Comparison of ENCODE assay signal across 8 cellular contexts in genomic region chr6:34247481-34248197, GRCh38. TPM values are rescaled to one million over a fixed set of nuclear protein-coding genes. Genes with fewer than 3 reads are reported as not detected.
DNase-seq lines count a peak whose midpoint lies in the region; ATAC-seq and TF ChIP-seq lines count a peak whose summit lies in the region.

No MANE protein-coding gene starts in this region.

- CTCF ChIA-PET in Calu3 (lab: Charles Lee), result interaction anchor here (0.6 to 5.4 kb wide), 5 partner anchors 37 to 168 kb away, joined by 3 to 107 read pairs (median 12); partner anchors contain the start of gene NUDT3

- peaks cover 66% of the 10 kb centered on the region for H3K4me1 Mint-ChIP-seq in Calu3 (ENCODE audit: low read depth, unreplicated experiment)
- H3K4me1 Mint-ChIP-seq in effector memory CD8-positive, alpha-beta T cell (ENCODE audit: low read depth in 2 of 2), result peaks cover 29 to 34% of the 10 kb centered on the region in 2 donors
- H3K4me1 Mint-ChIP-seq in osteocyte (ENCODE audit: unreplicated experiment), result peaks cover 54% of the 10 kb centered on the region

- ATAC-seq in effector memory CD8-positive, alpha-beta T cell (replicated peaks), result no peak

- H3K27ac Mint-ChIP-seq in Calu3 (ENCODE audit: unreplicated experiment), result peak overlapping the region; percentile 97
- peak overlapping the region; percentile 89 to 95 for H3K27ac Mint-ChIP-seq in effector memory CD8-positive, alpha-beta T cell
- peak overlapping the region; percentile 56 for H3K27ac Mint-ChIP-seq in osteocyte (ENCODE audit: unreplicated experiment)

- no peak for DNase-seq in Calu3
- DNase-seq in NAMALWA (ENCODE audit: low spot score), result peak; percentile 40
- no peak for DNase-seq in effector memory CD8-positive, alpha-beta T cell
- no peak for DNase-seq in osteocyte (ENCODE audit: extremely low spot score, unreplicated experiment)
- no peak for DNase-seq in putamen (ENCODE audit: low spot score)
- no peak for DNase-seq in SKM-1 (lab: John Stamatoyannopoulos, UW; ENCODE audit: unreplicated experiment)
- no peak for DNase-seq in NCI-H526 treated with DMSO at 0.1 percent for 48 hours (lab: John Stamatoyannopoulos, UW)
- no peak for DNase-seq in DMS53 treated with DMSO at 0.1 percent for 48 hours (lab: John Stamatoyannopoulos, UW; ENCODE audit: unreplicated experiment)

- peaks cover 71% of the 10 kb centered on the region for H3K36me3 Mint-ChIP-seq in Calu3 (ENCODE audit: insufficient read depth, unreplicated experiment)
- peaks cover 45% of the 10 kb centered on the region for H3K36me3 Mint-ChIP-seq in effector memory CD8-positive, alpha-beta T cell (ENCODE audit: insufficient read depth)
- no peaks in the 10 kb centered on the region for H3K36me3 Mint-ChIP-seq in osteocyte (ENCODE audit: unreplicated experiment)

- no TSS peak for BruUV-seq in Calu3 (replicated peaks; lab: Mats Ljungman, UMichigan)

- TF ChIP-seq CTCF in Calu3 (IDR thresholded peaks at IDR 0.05; ENCODE audit: unreplicated experiment) (no peak), osteocyte (IDR thresholded peaks at IDR 0.05) (no peak)

- H3K9me3 Mint-ChIP-seq in Calu3 (ENCODE audit: low read depth, unreplicated experiment), result no peaks in the 10 kb centered on the region
- H3K9me3 Mint-ChIP-seq in effector memory CD8-positive, alpha-beta T cell, result no peaks in the 10 kb centered on the region
- H3K9me3 Mint-ChIP-seq in osteocyte (ENCODE audit: unreplicated experiment), result no peaks in the 10 kb centered on the region

- peak overlapping the region; percentile 81 for H3K4me3 Mint-ChIP-seq in Calu3 (ENCODE audit: low read depth, unreplicated experiment)
- H3K4me3 Mint-ChIP-seq in effector memory CD8-positive, alpha-beta T cell, result peak overlapping the region; percentile 81 to 93
- peak overlapping the region; percentile 92 for H3K4me3 Mint-ChIP-seq in osteocyte (ENCODE audit: unreplicated experiment)

- intact Hi-C loops in Calu3 (cut with micrococcal nuclease; ENCODE audit: unreplicated experiment), result loop anchor here (1.0 kb wide), 1 partner anchor 145 kb away; the partner anchor contains the start of gene NUDT3

- H3K27me3 Mint-ChIP-seq in Calu3 (ENCODE audit: unreplicated experiment), result no peaks in the 10 kb centered on the region
- no peaks in the 10 kb centered on the region for H3K27me3 Mint-ChIP-seq in effector memory CD8-positive, alpha-beta T cell
- H3K27me3 Mint-ChIP-seq in osteocyte (ENCODE audit: unreplicated experiment), result no peaks in the 10 kb centered on the region

RNA-seq across cellular contexts. Expression of gene SMIM29, which starts 1.2 kb away (rescaled TPM):
- 59.2 and 68.6 TPM in 2 replicates for total RNA-seq in Calu3 (2022)
- 23.2 and 23.4 TPM in 2 replicates for total RNA-seq in osteocyte

RNA-seq across cellular contexts. Expression of gene HMGA1, which starts 11.0 kb away (rescaled TPM):
- total RNA-seq in Calu3 (2022) (1,138 and 1,378 TPM in 2 replicates), osteocyte (89.0 and 89.7 TPM in 2 replicates)

Comparison
In these comparisons a context has a peak if more than half of its experiments do, and no peak if none do; other contexts are left out.
1. RNA of gene HMGA1, which starts 11.0 kb away (total RNA-seq): 1,138 to 1,378 TPM in Calu3; 89.0 to 89.7 TPM in osteocyte; every median in the first group is over 10 times any median in the second.
2. Peak in every context shown above with its lines, with median percentiles within 50 percentile points of each other: H3K27ac Mint-ChIP-seq and H3K4me3 Mint-ChIP-seq.